20 cellular contexts compared by ENCODE assay signal in genomic region chr6:124573953-124574352, GRCh38.
DNase-seq lines count a peak whose midpoint lies in the region; ATAC-seq and TF ChIP-seq lines count a peak whose summit lies in the region.
"Had no signal": no experiment of that assay in that cellular context is flagged by ENCODE, and none has a peak within 500 bp of the region (broad histone marks: within the 10 kb centered on the region; RNA-seq: fewer than 3 reads in every experiment).

No MANE protein-coding gene starts in this region.

- intact Hi-C loops in Calu3 (cut with micrococcal nuclease; ENCODE audit: unreplicated experiment) = no loop called here

- no TSS peak for BruUV-seq in Calu3 (replicated peaks; lab: Mats Ljungman, UMichigan)

- no peaks in the 10 kb centered on the region for H3K4me1 Mint-ChIP-seq in Calu3 (ENCODE audit: low read depth, unreplicated experiment)
- H3K4me1 Mint-ChIP-seq: CD8-positive, alpha-beta memory T cell; T-helper 17 cell had no signal

- CTCF ChIA-PET in Calu3 (lab: Charles Lee) = no interaction called here

- TF ChIP-seq CTCF in Calu3 (IDR thresholded peaks at IDR 0.05; ENCODE audit: unreplicated experiment) = no peak

- peaks cover 7% of the 10 kb centered on the region for H3K9me3 Mint-ChIP-seq in Calu3 (ENCODE audit: low read depth, unreplicated experiment)

- H3K27me3 Mint-ChIP-seq in Calu3 (ENCODE audit: unreplicated experiment) = no peaks in the 10 kb centered on the region
- H3K27me3 Mint-ChIP-seq: CD8-positive, alpha-beta memory T cell; T-helper 17 cell had no signal

- ATAC-seq in left lobe of liver = no peak
- ATAC-seq in HG03097 (IDR thresholded peaks at IDR 0.05; ENCODE audit: low FRiP score, unreplicated experiment) = no peak
- ATAC-seq: GM12878, T-helper 17 cell had no signal

- H3K27ac Mint-ChIP-seq in Calu3 (ENCODE audit: unreplicated experiment) = no peak overlapping the region
- H3K27ac Mint-ChIP-seq: CD8-positive, alpha-beta memory T cell; T-helper 17 cell had no signal

- H3K4me3 Mint-ChIP-seq in Calu3 (ENCODE audit: low read depth, unreplicated experiment) = no peak overlapping the region
- H3K4me3 Mint-ChIP-seq: CD8-positive, alpha-beta memory T cell; T-helper 17 cell had no signal

- peak; percentile 16 for DNase-seq in NCI-H2107 treated with DMSO at 0.1 percent for 48 hours (lab: John Stamatoyannopoulos, UW; ENCODE audit: unreplicated experiment)
- no peak for DNase-seq in NCI-H2107 (lab: John Stamatoyannopoulos, UW)
- peak; percentile 83 for DNase-seq in NCI-H187 treated with DMSO at 0.1 percent for 48 hours (lab: John Stamatoyannopoulos, UW)
- DNase-seq in NCI-H2171 treated with DMSO at 0.1 percent for 48 hours (lab: John Stamatoyannopoulos, UW) = peak; percentile 64
- peak; percentile 9 for DNase-seq in myocyte (ENCODE audit: low read depth)
- no peak for DNase-seq in left lobe of liver (ENCODE audit: low spot score)
- no peak for DNase-seq in Calu3
- DNase-seq: AML-193; C1 segment of cervical spinal cord; CD8-positive, alpha-beta memory T cell; IMR-90; NCI-H1436; NCI-H2081; NCI-H446; NCI-H69; Peyer's patch; SW 1271; T-helper 17 cell had no signal

- no peaks in the 10 kb centered on the region for H3K36me3 Mint-ChIP-seq in Calu3 (ENCODE audit: insufficient read depth, unreplicated experiment)
- H3K36me3 Mint-ChIP-seq: CD8-positive, alpha-beta memory T cell had no signal

Comparison
In these comparisons a context has a peak if more than half of its experiments do, and no peak if none do; other contexts are left out.
1. DNase-seq: peak in NCI-H2107 treated with DMSO at 0.1 percent for 48 hours (single experiment), NCI-H187 treated with DMSO at 0.1 percent for 48 hours (single experiment), NCI-H2171 treated with DMSO at 0.1 percent for 48 hours (single experiment) and myocyte (single experiment); none in NCI-H2107 (single experiment), left lobe of liver (single experiment) and Calu3 (single experiment).